19 cellular contexts compared by ENCODE assay signal in the genomic region with DNA sequence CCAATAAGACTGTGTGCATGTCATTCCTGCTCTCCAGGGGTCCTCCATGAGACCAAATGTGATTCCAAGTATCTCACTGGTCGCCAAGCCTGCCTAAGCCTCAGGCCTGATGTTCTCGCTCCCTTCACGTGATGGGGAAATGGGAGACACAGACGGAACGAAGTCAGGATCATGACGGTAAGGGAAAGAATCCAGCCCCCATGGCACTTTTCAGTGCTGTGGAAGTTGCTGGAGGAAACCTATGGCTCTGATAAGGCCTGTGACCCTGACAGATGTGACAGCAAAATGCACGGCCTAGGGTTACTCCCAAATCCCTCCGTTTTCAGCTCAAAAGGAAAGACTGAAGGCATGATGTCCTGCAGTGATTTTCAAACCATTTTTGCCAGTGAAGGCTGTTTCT.
DNase-seq lines count a peak whose midpoint lies in the region; ATAC-seq and TF ChIP-seq lines count a peak whose summit lies in the region.
"Had no signal": no experiment of that assay in that cellular context is flagged by ENCODE, and none has a peak within 500 bp of the region (broad histone marks: within the 10 kb centered on the region; RNA-seq: fewer than 3 reads in every experiment).

No MANE protein-coding gene starts in this region.

- H3K36me3 ChIP-seq in HEK293 (ENCODE audit: control insufficient read depth in 2 of 2, insufficient read depth in 1 of 2, low read length in 2 of 2) (peaks cover 0 to 21% of the 10 kb centered on the region in 2 experiments; a peak in 2 of 3 replicates), osteoblast (ENCODE audit: insufficient read depth, low read length) (no peaks in the 10 kb centered on the region), gastrocnemius medialis (no peaks in the 10 kb centered on the region)

- no peak for TF ChIP-seq POLR2A in gastrocnemius medialis (IDR thresholded peaks at IDR 0.05)

- CTCF ChIA-PET in HEK293 (lab: Yijun Ruan, JAX), result no interaction called here
- CTCF ChIA-PET in activated CD8-positive, alpha-beta T cell treated with anti-CD3 and anti-CD28 coated beads for 36 hours (lab: Charles Lee), result no interaction called here

- no peak overlapping the region for H3K4me3 Mint-ChIP-seq in brain
- no peak overlapping the region for H3K4me3 Mint-ChIP-seq in activated CD8-positive, alpha-beta T cell treated with anti-CD3 and anti-CD28 coated beads for 36 hours
- H3K4me3 Mint-ChIP-seq: B cell; CD4-positive, alpha-beta T cell; CD8-positive, alpha-beta T cell had no signal

- H4K20me1 ChIP-seq in osteoblast (ENCODE audit: insufficient read depth, low read length), result no peaks in the 10 kb centered on the region
- H4K20me1 ChIP-seq: BLaER1 treated with 17β-estradiol and CSF1 and Interleukin-3, amounts not matched to agents 10 nM and 100 nM had no signal

- peaks cover 2% of the 10 kb centered on the region for H3K27me3 Mint-ChIP-seq in brain
- no peaks in the 10 kb centered on the region for H3K27me3 Mint-ChIP-seq in activated CD8-positive, alpha-beta T cell treated with anti-CD3 and anti-CD28 coated beads for 36 hours
- H3K27me3 Mint-ChIP-seq: B cell; CD4-positive, alpha-beta T cell had no signal

- H3K9me3 Mint-ChIP-seq in brain, result no peaks in the 10 kb centered on the region
- H3K9me3 Mint-ChIP-seq in activated CD8-positive, alpha-beta T cell treated with anti-CD3 and anti-CD28 coated beads for 36 hours, result no peaks in the 10 kb centered on the region
- H3K9me3 Mint-ChIP-seq: CD4-positive, alpha-beta T cell; CD8-positive, alpha-beta T cell had no signal

- POLR2A ChIA-PET in HEK293 (lab: Yijun Ruan, JAX), result no interaction called here
- POLR2A ChIA-PET in activated CD8-positive, alpha-beta T cell treated with anti-CD3 and anti-CD28 coated beads for 36 hours (lab: Charles Lee), result no interaction called here

- DNase-seq in osteoblast (ENCODE audit: insufficient read length, low spot score, missing footprints) (peak; percentile 62), gastrocnemius medialis (no peak)
- no peak for DNase-seq in activated CD8-positive, alpha-beta T cell treated with anti-CD3 and anti-CD28 coated beads for 36 hours
- DNase-seq in activated CD8-positive, alpha-beta memory T cell treated with anti-CD3 and anti-CD28 coated beads, Interleukin-2, amount 50 U/mL, for 48 hours, result no peak
- DNase-seq: AML-193; Caco-2; Calu3; CD4-positive, alpha-beta T cell; CD8-positive, alpha-beta T cell; DMS79 treated with DMSO at 0.1 percent for 48 hours; GF-D8 had no signal

- H3K27me3 ChIP-seq in osteoblast (ENCODE audit: insufficient read depth, low read length) (no peaks in the 10 kb centered on the region), gastrocnemius medialis (no peaks in the 10 kb centered on the region)
- H3K27me3 ChIP-seq: BLaER1 treated with 17β-estradiol and CSF1 and Interleukin-3, amounts not matched to agents 10 nM and 100 nM had no signal

- ATAC-seq in gastrocnemius medialis, result no peak
- ATAC-seq in activated CD8-positive, alpha-beta T cell treated with anti-CD3 and anti-CD28 coated beads for 36 hours, result no peak
- no peak for ATAC-seq in HG02885 (IDR thresholded peaks at IDR 0.05; ENCODE audit: poor library complexity, unreplicated experiment)
- ATAC-seq: A549; CD8-positive, alpha-beta T cell had no signal

- H3K36me3 Mint-ChIP-seq in brain, result peaks cover 24% of the 10 kb centered on the region
- H3K36me3 Mint-ChIP-seq in activated CD8-positive, alpha-beta T cell treated with anti-CD3 and anti-CD28 coated beads for 36 hours (ENCODE audit: low read depth), result no peaks in the 10 kb centered on the region
- H3K36me3 Mint-ChIP-seq: CD8-positive, alpha-beta T cell had no signal

- peaks cover 26% of the 10 kb centered on the region for H3K4me1 Mint-ChIP-seq in brain
- no peaks in the 10 kb centered on the region for H3K4me1 Mint-ChIP-seq in activated CD8-positive, alpha-beta T cell treated with anti-CD3 and anti-CD28 coated beads for 36 hours (ENCODE audit: low read depth)
- H3K4me1 Mint-ChIP-seq: B cell had no signal

- no peak for TF ChIP-seq CTCF in HEK293 (tag by site-specific recombination; IDR thresholded peaks at IDR 0.05)
- TF ChIP-seq CTCF in brain (conservative IDR thresholded peaks at IDR 0.05), result no peak
- no peak for TF ChIP-seq CTCF in osteoblast (IDR thresholded peaks at IDR 0.05; ENCODE audit: extremely low read depth, low read depth, low read length)
- TF ChIP-seq CTCF in gastrocnemius medialis (IDR thresholded peaks at IDR 0.05 in 4 of 5, conservative IDR thresholded peaks at IDR 0.05 in 1 of 5), result no peak
- TF ChIP-seq CTCF in activated CD8-positive, alpha-beta T cell treated with anti-CD3 and anti-CD28 coated beads for 36 hours (IDR thresholded peaks at IDR 0.05), result no peak

- intact Hi-C loops in gastrocnemius medialis (cut with DNase I; ENCODE audit: low total_unique reads), result loop anchor here (2.0 to 10.0 kb wide), 2 partner anchors 115 to 583 kb away; no protein-coding TSS in a partner anchor
- intact Hi-C loops in activated CD8-positive, alpha-beta T cell treated with anti-CD3 and anti-CD28 coated beads for 36 hours (cut with micrococcal nuclease), result no loop called here

- no peaks in the 10 kb centered on the region for H3K9me3 ChIP-seq in HEK293 (ENCODE audit: control insufficient read depth, insufficient read depth, low read depth, low read length)
- H3K9me3 ChIP-seq in osteoblast (ENCODE audit: low read depth, low read length), result no peaks in the 10 kb centered on the region
- no peaks in the 10 kb centered on the region for H3K9me3 ChIP-seq in gastrocnemius medialis
- H3K9me3 ChIP-seq: A549, Caco-2 had no signal

- no peaks in the 10 kb centered on the region for H3K4me1 ChIP-seq in HEK293 (ENCODE audit: control insufficient read depth, insufficient read depth, low read length)
- H3K4me1 ChIP-seq in osteoblast (ENCODE audit: insufficient read depth, low read length), result peaks cover 12% of the 10 kb centered on the region
- peaks cover 43% of the 10 kb centered on the region in 2 donors for H3K4me1 ChIP-seq in gastrocnemius medialis
- H3K4me1 ChIP-seq: A549, Caco-2 had no signal

- in situ Hi-C loops in gastrocnemius medialis (cut with MboI; ENCODE audit: low sequenced_read_pairs in 4 of 4), result no loop called here

- H3K27ac ChIP-seq in HEK293 (ENCODE audit: extremely low read depth, low read depth, low read length) (no peak overlapping the region), osteoblast (ENCODE audit: low read depth, low read length) (no peak overlapping the region), gastrocnemius medialis (peak overlapping the region; percentile 34 to 87 (median 68))
- H3K27ac ChIP-seq: 22Rv1; A549; BLaER1 treated with 17β-estradiol and CSF1 and Interleukin-3, amounts not matched to agents 10 nM and 100 nM; C4-2B had no signal

- H3K79me2 ChIP-seq in osteoblast (ENCODE audit: insufficient read depth, low read length), result no peaks in the 10 kb centered on the region

- no peak overlapping the region for H3K4me3 ChIP-seq in HEK293 (ENCODE audit: low read depth, low read length)
- H3K4me3 ChIP-seq in osteoblast (ENCODE audit: insufficient read depth, low read length), result no peak overlapping the region
- H3K4me3 ChIP-seq in gastrocnemius medialis, result no peak overlapping the region
- H3K4me3 ChIP-seq: A549; BLaER1 treated with 17β-estradiol and CSF1 and Interleukin-3, amounts not matched to agents 10 nM and 100 nM had no signal

- peak overlapping the region in 3 of 5 experiments; percentile 62 to 82 (median 67) for H3K27ac Mint-ChIP-seq in brain
- H3K27ac Mint-ChIP-seq in activated CD8-positive, alpha-beta T cell treated with anti-CD3 and anti-CD28 coated beads for 36 hours, result no peak overlapping the region
- H3K27ac Mint-ChIP-seq: B cell; CD4-positive, alpha-beta T cell; CD8-positive, alpha-beta T cell had no signal

- no peak overlapping the region for H2AFZ ChIP-seq in osteoblast (ENCODE audit: low read length)

- H3K4me2 ChIP-seq in osteoblast (ENCODE audit: insufficient read depth, low read length), result no peak overlapping the region
- H3K4me2 ChIP-seq: A549; BLaER1 treated with 17β-estradiol and CSF1 and Interleukin-3, amounts not matched to agents 10 nM and 100 nM had no signal

TF ChIP-seq in HEK293, 187 proteins besides CTCF, POLR2A, EP300 and RAD21:
- TF ChIP-seq ZNF239 (tag by site-specific recombination; IDR thresholded peaks at IDR 0.05) (peak; percentile 93), ZNF311 (tag by site-specific recombination; IDR thresholded peaks at IDR 0.05; ENCODE audit: borderline replicate concordance) (no peak), ZNF184 (tag by site-specific recombination; IDR thresholded peaks at IDR 0.05) (no peak)

Comparison
In these comparisons a context has a peak if more than half of its experiments do, and no peak if none do; other contexts are left out.
1. H3K27ac ChIP-seq: peak in gastrocnemius medialis (4 of 4); none in HEK293 (single experiment) and osteoblast (single experiment).